33 cellular contexts compared by ENCODE assay signal in genomic region chr2:189870396-189871089, GRCh38.
DNase-seq lines count a peak whose midpoint lies in the region; ATAC-seq, FAIRE-seq and TF ChIP-seq lines count a peak whose summit lies in the region.
"Had no signal": no experiment of that assay in that cellular context is flagged by ENCODE, and none has a peak within 500 bp of the region (broad histone marks: within the 10 kb centered on the region; RNA-seq: fewer than 3 reads in every experiment).

No MANE protein-coding gene starts in this region.

- H2BK120ac ChIP-seq in mesendoderm (ENCODE audit: low read depth, low read length), result no peak overlapping the region

- no CpG with 5 or more reads among the region's 5 CpGs for WGBS in mesendoderm (ENCODE audit: extremely low coverage, insufficient coverage, low lambda C conversion rate)

- H4K8ac ChIP-seq in mesendoderm (ENCODE audit: low read depth, low read length), result peak overlapping the region; percentile 28

- H3K4me1 ChIP-seq in mesendoderm (ENCODE audit: control insufficient read depth, low read depth, low read length), result no peaks in the 10 kb centered on the region
- H3K4me1 ChIP-seq: gastrocnemius medialis, testis had no signal

- no peak overlapping the region for H3K56ac ChIP-seq in mesendoderm (ENCODE audit: low read length)

- H3K4ac ChIP-seq in mesendoderm (ENCODE audit: low read depth, low read length), result no peak overlapping the region

- no peak overlapping the region for H3K23ac ChIP-seq in mesendoderm (ENCODE audit: low read length)

- no peak overlapping the region for H3K4me3 ChIP-seq in choroid plexus epithelial cell (ENCODE audit: low read depth, low read length)
- no peak overlapping the region for H3K4me3 ChIP-seq in mesendoderm (ENCODE audit: low read length)
- H3K4me3 ChIP-seq: BLaER1 treated with 17β-estradiol and CSF1 and Interleukin-3, amounts not matched to agents 10 nM and 100 nM; gastrocnemius medialis; ovary; PC-9; skin epidermis; testis had no signal

- no peak overlapping the region for H2BK15ac ChIP-seq in mesendoderm (replicated peaks; ENCODE audit: low read depth)

- TF ChIP-seq POLR2A in H54 (IDR thresholded peaks at IDR 0.05; ENCODE audit: low read depth, low read length), result no peak

- no peak overlapping the region for H3K4me2 ChIP-seq in mesendoderm (ENCODE audit: low read length)
- H3K4me2 ChIP-seq: PC-9, SK-N-SH had no signal

- FAIRE-seq in H54 (lab: Jason Lieb, UNC) (peak; percentile 62), frontal cortex (lab: Jason Lieb, UNC) (no peak)
- FAIRE-seq: GM18507 had no signal

- no peaks in the 10 kb centered on the region for H3K79me2 ChIP-seq in mesendoderm (ENCODE audit: control insufficient read depth, insufficient read depth, low read length)

- ATAC-seq in GM18868 (IDR thresholded peaks at IDR 0.05; ENCODE audit: unreplicated experiment) (peak; percentile 73), GM19452 (IDR thresholded peaks at IDR 0.05; ENCODE audit: unreplicated experiment) (no peak)
- ATAC-seq: activated naive CD8-positive, alpha-beta T cell treated with anti-CD3 and anti-CD28 coated beads, Interleukin-2, amount 50 U/mL, for 24 hours; gastrocnemius medialis had no signal

- TF ChIP-seq CTCF in choroid plexus epithelial cell (conservative IDR thresholded peaks at IDR 0.05; ENCODE audit: low read depth, low read length), result no peak

- H4K5ac ChIP-seq in mesendoderm (ENCODE audit: low read length), result no peak overlapping the region

- H2AK5ac ChIP-seq in mesendoderm (ENCODE audit: low read length), result no peak overlapping the region

- H3K79me1 ChIP-seq in mesendoderm (ENCODE audit: low read length), result no peaks in the 10 kb centered on the region

- no peak overlapping the region for H2BK5ac ChIP-seq in mesendoderm (ENCODE audit: low read length)

- H3K36me3 ChIP-seq in mesendoderm (ENCODE audit: control insufficient read depth, insufficient read depth, low read length), result no peaks in the 10 kb centered on the region
- H3K36me3 ChIP-seq: gastrocnemius medialis, ovary had no signal

- no peak for DNase-seq in H54 (ENCODE audit: insufficient read length, low spot score)
- DNase-seq in choroid plexus epithelial cell (ENCODE audit: low read depth), result peak; percentile 8
- DNase-seq in mesendoderm, result no peak
- DNase-seq in frontal cortex (ENCODE audit: low spot score in 2 of 2), result no peak
- DNase-seq in NCI-H1048 (lab: John Stamatoyannopoulos, UW), result no peak
- DNase-seq in NCI-H2196 (lab: John Stamatoyannopoulos, UW; ENCODE audit: unreplicated experiment), result no peak
- DNase-seq: activated CD4-positive, alpha-beta memory T cell treated with anti-CD3 and anti-CD28 coated beads for 36 hours; activated CD4-positive, CD25-positive, alpha-beta regulatory T cell treated with anti-CD3 and anti-CD28 coated beads, Interleukin-2, amount 50 U/mL, for 72 hours; activated CD8-positive, alpha-beta memory T cell treated with anti-CD3 and anti-CD28 coated beads, Interleukin-2, amount 50 U/mL, for 4 hours; activated naive CD4-positive, alpha-beta T cell; activated naive CD8-positive, alpha-beta T cell treated with anti-CD3 and anti-CD28 coated beads, Interleukin-2, amount 50 U/mL, for 24 hours; caudate nucleus; cortex of kidney; DMS79 treated with DMSO at 0.1 percent for 48 hours; erythroblast; gastrocnemius medialis; GDM1; HCEC 1CT; NCI-H1105; NCI-H1930; NCI-H524 treated with DMSO at 0.1 percent for 48 hours; NK-92 treated with Interleukin-12 subunit alpha and Interleukin-12 subunit beta, amount 100 ng/mL, for 24 hours; ovary; PC-9; SK-N-SH; stimulated activated naive CD4-positive, alpha-beta T cell; T-helper 2 cell; testis had no signal

- H3K27me3 ChIP-seq in mesendoderm (ENCODE audit: insufficient read depth, low read length, poor library complexity), result no peaks in the 10 kb centered on the region
- H3K27me3 ChIP-seq: BLaER1 treated with 17β-estradiol and CSF1 and Interleukin-3, amounts not matched to agents 10 nM and 100 nM; gastrocnemius medialis; ovary; testis had no signal

- H3K27ac ChIP-seq in mesendoderm (ENCODE audit: low read depth, low read length), result no peak overlapping the region
- H3K27ac ChIP-seq: BLaER1 treated with 17β-estradiol and CSF1 and Interleukin-3, amounts not matched to agents 10 nM and 100 nM; gastrocnemius medialis; ovary; PC-9; skin epidermis; testis had no signal

- H3K9ac ChIP-seq in mesendoderm (ENCODE audit: low read length), result no peak overlapping the region
- H3K9ac ChIP-seq: BLaER1 treated with 17β-estradiol and CSF1 and Interleukin-3, amounts not matched to agents 10 nM and 100 nM; SK-N-SH had no signal

- H3K18ac ChIP-seq in mesendoderm (ENCODE audit: low read length), result no peak overlapping the region
